ENCODE assay signal across 9 cellular contexts in genomic region chr1:36175137-36176095, GRCh38. TPM values are rescaled to one million over a fixed set of nuclear protein-coding genes. Genes with fewer than 3 reads are reported as not detected.
DNase-seq lines count a peak whose midpoint lies in the region; ATAC-seq lines count a peak whose summit lies in the region.
"Had no signal": no experiment of that assay in that cellular context is flagged by ENCODE, and none has a peak within 500 bp of the region (broad histone marks: within the 10 kb centered on the region; RNA-seq: fewer than 3 reads in every experiment).

No MANE protein-coding gene starts in this region.

- H4K5ac ChIP-seq in mesendoderm (ENCODE audit: low read length) = no peak overlapping the region

- no peak overlapping the region for H2AK5ac ChIP-seq in mesendoderm (ENCODE audit: low read length)

- H3K27me3 ChIP-seq in BLaER1 = no peaks in the 10 kb centered on the region
- H3K27me3 ChIP-seq in mesendoderm (ENCODE audit: insufficient read depth, low read length, poor library complexity) = no peaks in the 10 kb centered on the region

- H3K4me3 ChIP-seq in BLaER1 = no peak overlapping the region
- H3K4me3 ChIP-seq in mesendoderm (ENCODE audit: low read length) = no peak overlapping the region

- no peaks in the 10 kb centered on the region for H3K79me2 ChIP-seq in mesendoderm (ENCODE audit: control insufficient read depth, insufficient read depth, low read length)

- H3K9me3 Mint-ChIP-seq in IgD-negative memory B cell = no peaks in the 10 kb centered on the region

- H3K4me3 Mint-ChIP-seq in IgD-negative memory B cell = peak overlapping the region in 3 of 4 donors; percentile 17 to 79 (median 58)

- peak overlapping the region; percentile 26; the same call in 1 of the 2 replicates for H3K27ac ChIP-seq in BLaER1
- H3K27ac ChIP-seq in mesendoderm (ENCODE audit: low read depth, low read length) = no peak overlapping the region

- peak; percentile 73 for DNase-seq in cerebellar cortex (ENCODE audit: low spot score)
- peak; percentile 88 for DNase-seq in mesendoderm
- DNase-seq in NCI-H1436 treated with DMSO at 0.1 percent for 48 hours (lab: John Stamatoyannopoulos, UW) = no peak
- DNase-seq in NCI-H524 (lab: John Stamatoyannopoulos, UW) = no peak
- DNase-seq in effector CD4-positive, alpha-beta T cell = no peak
- DNase-seq: NCI-H1092 treated with DMSO at 0.1 percent for 48 hours had no signal

- peak overlapping the region; percentile 90 for H3K23ac ChIP-seq in mesendoderm (ENCODE audit: low read length)

- H3K4me1 Mint-ChIP-seq in IgD-negative memory B cell = peaks cover 0 to 19% (median 6%) of the 10 kb centered on the region in 3 donors

- peaks cover 2% of the 10 kb centered on the region for H3K79me1 ChIP-seq in mesendoderm (ENCODE audit: low read length)

- no peak overlapping the region for H2BK120ac ChIP-seq in mesendoderm (ENCODE audit: low read depth, low read length)

- no peak overlapping the region for H3K18ac ChIP-seq in mesendoderm (ENCODE audit: low read length)

- H3K4me1 ChIP-seq in BLaER1 (peaks cover 10% of the 10 kb centered on the region), mesendoderm (ENCODE audit: control insufficient read depth, low read depth, low read length) (peaks cover 6% of the 10 kb centered on the region)

- H3K36me3 ChIP-seq in BLaER1 (peaks cover 98% of the 10 kb centered on the region), mesendoderm (ENCODE audit: control insufficient read depth, insufficient read depth, low read length) (peaks cover 25% of the 10 kb centered on the region)

- H3K27me3 Mint-ChIP-seq in IgD-negative memory B cell = no peaks in the 10 kb centered on the region

- peak overlapping the region; percentile 76 for H3K56ac ChIP-seq in mesendoderm (ENCODE audit: low read length)

- H3K4ac ChIP-seq in mesendoderm (ENCODE audit: low read depth, low read length) = no peak overlapping the region

- no peak overlapping the region for H2BK15ac ChIP-seq in mesendoderm (replicated peaks; ENCODE audit: low read depth)

- H2BK5ac ChIP-seq in mesendoderm (ENCODE audit: low read length) = no peak overlapping the region

- H3K27ac Mint-ChIP-seq in IgD-negative memory B cell = peak overlapping the region in 2 of 3 donors; percentile 81 to 90

- peak overlapping the region; percentile 39 for H3K4me2 ChIP-seq in BLaER1
- no peak overlapping the region for H3K4me2 ChIP-seq in mesendoderm (ENCODE audit: low read length)

- no CpG with 5 or more reads among the region's 11 CpGs for WGBS in mesendoderm (ENCODE audit: extremely low coverage, insufficient coverage, low lambda C conversion rate)

- H3K9ac ChIP-seq in BLaER1 (peak overlapping the region; percentile 32; the same call in 1 of the 2 replicates), mesendoderm (ENCODE audit: low read length) (peak overlapping the region; percentile 50)

- ATAC-seq in GM21825 (IDR thresholded peaks at IDR 0.05; ENCODE audit: unreplicated experiment) = no peak

- no peak overlapping the region for H4K8ac ChIP-seq in mesendoderm (ENCODE audit: low read depth, low read length)

- H3K9me3 ChIP-seq in BLaER1 = no peaks in the 10 kb centered on the region

- H3K36me3 Mint-ChIP-seq in IgD-negative memory B cell = peaks cover 16% of the 10 kb centered on the region

- H4K20me1 ChIP-seq in BLaER1 = peaks cover 78% of the 10 kb centered on the region

RNA-seq across cellular contexts. Expression of gene MAP7D1, which starts 19.5 kb away (rescaled TPM):
- 11.4 TPM for polyA plus RNA-seq in IgD-negative memory B cell
- 38.9 TPM for polyA plus RNA-seq in mesendoderm (2013, experiment 1 of 2)
- 40.0 TPM for polyA plus RNA-seq in mesendoderm (2013, experiment 2 of 2)

RNA-seq across cellular contexts. Expression of gene TRAPPC3, which starts 26.1 kb away (rescaled TPM):
- 101 TPM for polyA plus RNA-seq in IgD-negative memory B cell
- 40.2 TPM for polyA plus RNA-seq in mesendoderm (2013, experiment 1 of 2)
- polyA plus RNA-seq in mesendoderm (2013, experiment 2 of 2) = 41.3 TPM

RNA-seq across cellular contexts. Expression of gene THRAP3, which starts 48.8 kb away (rescaled TPM):
- polyA plus RNA-seq in IgD-negative memory B cell = 97.9 TPM
- polyA plus RNA-seq in mesendoderm (2013, experiment 1 of 2) = 112 TPM
- 114 TPM for polyA plus RNA-seq in mesendoderm (2013, experiment 2 of 2)

RNA-seq across cellular contexts. Expression of gene COL8A2, which starts 50.4 kb away (rescaled TPM):
- not detected for polyA plus RNA-seq in IgD-negative memory B cell
- polyA plus RNA-seq in mesendoderm (2013, experiment 1 of 2) = 0.49 TPM
- polyA plus RNA-seq in mesendoderm (2013, experiment 2 of 2) = 0.50 TPM

Comparison
In these comparisons a context has a peak if more than half of its experiments do, and no peak if none do; other contexts are left out.
1. DNase-seq: peak in cerebellar cortex (single experiment) and mesendoderm (single experiment); none in NCI-H1436 treated with DMSO at 0.1 percent for 48 hours (single experiment), NCI-H524 (0 of 2) and effector CD4-positive, alpha-beta T cell (single experiment).